15 cellular contexts compared by ENCODE assay signal in genomic region chr18:76371301-76371700, GRCh38.
A peak's percentile ranks its signal among the peaks of the same experiment; 100 is the strongest.
DNase-seq lines count a peak whose midpoint lies in the region; ATAC-seq and TF ChIP-seq lines count a peak whose summit lies in the region.
"Had no signal": no experiment of that assay in that cellular context is flagged by ENCODE, and none has a peak within 500 bp of the region (broad histone marks: within the 10 kb centered on the region; RNA-seq: fewer than 3 reads in every experiment).

No MANE protein-coding gene starts in this region.

- H3K36me3 Mint-ChIP-seq in activated naive CD4-positive, alpha-beta T cell treated with anti-CD3 and anti-CD28 coated beads, Interleukin-2, amount 50 U/mL, for 24 hours, result peaks cover 12% of the 10 kb centered on the region

- peaks cover 6% of the 10 kb centered on the region for H3K9me3 Mint-ChIP-seq in activated naive CD4-positive, alpha-beta T cell treated with anti-CD3 and anti-CD28 coated beads, Interleukin-2, amount 50 U/mL, for 24 hours
- H3K9me3 Mint-ChIP-seq: CD8-positive, alpha-beta T cell had no signal

- intact Hi-C loops in sciatic nerve (cut with DNase I), result no loop called here

- TF ChIP-seq RAD21 in neural cell (conservative IDR thresholded peaks at IDR 0.05), result no peak

- TF ChIP-seq EP300 in neural cell (conservative IDR thresholded peaks at IDR 0.05; ENCODE audit: poor library complexity, severe bottlenecking), result no peak

- H3K27me3 ChIP-seq in neural cell (ENCODE audit: insufficient read depth, low read depth, low read length), result no peaks in the 10 kb centered on the region

- peak overlapping the region; percentile 36 for H3K4me3 ChIP-seq in neural cell (ENCODE audit: low read length)
- H3K4me3 ChIP-seq: GM12878, GM23248 had no signal

- H3K4me3 Mint-ChIP-seq in activated naive CD4-positive, alpha-beta T cell treated with anti-CD3 and anti-CD28 coated beads, Interleukin-2, amount 50 U/mL, for 24 hours, result no peak overlapping the region
- H3K4me3 Mint-ChIP-seq: CD14-positive monocyte; CD8-positive, alpha-beta T cell had no signal

- no peak for DNase-seq in activated naive CD4-positive, alpha-beta T cell (lab: John Stamatoyannopoulos, UW)
- peak; percentile 55 for DNase-seq in sciatic nerve (ENCODE audit: low spot score)
- no peak for DNase-seq in SIG-M5 treated with dmso at 0.1 percent for 504 hours (lab: John Stamatoyannopoulos, UW; ENCODE audit: unreplicated experiment)
- DNase-seq: CD8-positive, alpha-beta T cell; DMS53; GM23248 had no signal

- H3K9me2 ChIP-seq in neural cell (ENCODE audit: insufficient read depth, low read length), result no peaks in the 10 kb centered on the region

- H3F3A ChIP-seq in neural cell (ENCODE audit: insufficient read depth, low read length, poor library complexity, severe bottlenecking), result no peaks in the 10 kb centered on the region

- no peak for TF ChIP-seq CTCF in neural cell (IDR thresholded peaks at IDR 0.05; ENCODE audit: poor library complexity, severe bottlenecking)

- peaks cover 5% of the 10 kb centered on the region for H3K79me2 ChIP-seq in neural cell (replicated peaks; ENCODE audit: insufficient read depth, low read length)

- H3K9ac ChIP-seq in neural cell (ENCODE audit: low read length), result no peak overlapping the region
- H3K9ac ChIP-seq: GM23248 had no signal

- no peaks in the 10 kb centered on the region for H3K36me3 ChIP-seq in neural cell (ENCODE audit: insufficient read depth, low read length)

- H3K9me3 ChIP-seq in neural cell (ENCODE audit: low read length), result no peaks in the 10 kb centered on the region

- H3K4me2 ChIP-seq in neural cell (ENCODE audit: low read length), result no peak overlapping the region

- ATAC-seq in esophagus mucosa, result peak; percentile 6
- no peak for ATAC-seq in sciatic nerve
- no peak for ATAC-seq in HG02642 (IDR thresholded peaks at IDR 0.05; ENCODE audit: poor library complexity, unreplicated experiment)
- ATAC-seq in HG03432 (IDR thresholded peaks at IDR 0.05; ENCODE audit: unreplicated experiment), result no peak
- ATAC-seq: CD8-positive, alpha-beta T cell; GM12878; HCT116 had no signal

- H3K4me1 Mint-ChIP-seq in activated naive CD4-positive, alpha-beta T cell treated with anti-CD3 and anti-CD28 coated beads, Interleukin-2, amount 50 U/mL, for 24 hours, result peaks cover 42% of the 10 kb centered on the region

- no peaks in the 10 kb centered on the region for H4K20me1 ChIP-seq in neural cell (ENCODE audit: insufficient read depth)

- no peaks in the 10 kb centered on the region for H3K27me3 Mint-ChIP-seq in activated naive CD4-positive, alpha-beta T cell treated with anti-CD3 and anti-CD28 coated beads, Interleukin-2, amount 50 U/mL, for 24 hours

- H3K27ac ChIP-seq in neural cell (ENCODE audit: low read length), result no peak overlapping the region
- H3K27ac ChIP-seq: 22Rv1, GM23248 had no signal

- peak overlapping the region; percentile 19 for H3K27ac Mint-ChIP-seq in activated naive CD4-positive, alpha-beta T cell treated with anti-CD3 and anti-CD28 coated beads, Interleukin-2, amount 50 U/mL, for 24 hours
- H3K27ac Mint-ChIP-seq: CD8-positive, alpha-beta T cell had no signal

- no peak overlapping the region for H2AFZ ChIP-seq in neural cell (ENCODE audit: low read depth, low read length)
- H2AFZ ChIP-seq: GM23248 had no signal

TF ChIP-seq in neural cell, 6 proteins besides CTCF, POLR2A, EP300 and RAD21:
- TF ChIP-seq EZH2 (IDR thresholded peaks at IDR 0.05; ENCODE audit: borderline replicate concordance, insufficient read depth, low read length, poor library complexity, severe bottlenecking), result no peak
- peak; percentile 38 for TF ChIP-seq POLR2AphosphoS5 (IDR thresholded peaks at IDR 0.05)
- no peak for TF ChIP-seq SMC3 (conservative IDR thresholded peaks at IDR 0.05; ENCODE audit: poor library complexity)
